1 cellular context compared by ENCODE assay signal in the genomic region with DNA sequence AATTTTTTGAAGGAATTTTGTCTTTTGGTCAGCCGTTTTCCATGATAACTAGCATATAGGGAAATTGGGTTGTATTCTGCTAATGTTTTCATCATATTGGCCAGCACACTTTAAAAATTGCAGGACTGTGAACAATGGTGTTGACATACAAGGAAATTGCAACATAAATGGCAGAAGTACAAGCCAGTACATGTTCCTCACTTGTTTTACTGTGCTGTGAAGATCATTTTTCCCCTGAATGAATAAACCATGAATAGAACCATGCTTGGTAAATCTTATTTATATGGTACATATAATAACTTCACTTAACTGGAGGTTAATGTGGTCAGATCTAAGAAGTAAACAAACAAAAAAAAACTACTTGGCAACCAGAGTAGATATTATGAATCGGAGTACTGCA.
TF ChIP-seq lines count a peak whose summit lies in the region.

No MANE protein-coding gene starts in this region.

TF ChIP-seq in HepG2, 621 proteins besides CTCF, POLR2A, EP300 and RAD21 (continued from another document):
- TF ChIP-seq, protein P1, sequence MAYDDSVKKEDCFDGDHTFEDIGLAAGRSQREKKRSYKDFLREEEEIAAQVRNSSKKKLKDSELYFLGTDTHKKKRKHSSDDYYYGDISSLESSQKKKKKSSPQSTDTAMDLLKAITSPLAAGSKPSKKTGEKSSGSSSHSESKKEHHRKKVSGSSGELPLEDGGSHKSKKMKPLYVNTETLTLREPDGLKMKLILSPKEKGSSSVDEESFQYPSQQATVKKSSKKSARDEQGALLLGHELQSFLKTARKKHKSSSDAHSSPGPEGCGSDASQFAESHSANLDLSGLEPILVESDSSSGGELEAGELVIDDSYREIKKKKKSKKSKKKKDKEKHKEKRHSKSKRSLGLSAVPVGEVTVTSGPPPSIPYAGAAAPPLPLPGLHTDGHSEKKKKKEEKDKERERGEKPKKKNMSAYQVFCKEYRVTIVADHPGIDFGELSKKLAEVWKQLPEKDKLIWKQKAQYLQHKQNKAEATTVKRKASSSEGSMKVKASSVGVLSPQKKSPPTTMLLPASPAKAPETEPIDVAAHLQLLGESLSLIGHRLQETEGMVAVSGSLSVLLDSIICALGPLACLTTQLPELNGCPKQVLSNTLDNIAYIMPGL (CRISPR knock-in tag; IDR thresholded peaks at IDR 0.05; ENCODE audit: borderline replicate concordance in 1 of 2, low read depth in 1 of 2), result no peak
- TF ChIP-seq CENPX (CRISPR knock-in tag; IDR thresholded peaks at IDR 0.05) (no peak), THYN1 (CRISPR knock-in tag; IDR thresholded peaks at IDR 0.05; ENCODE audit: borderline replicate concordance, low read depth) (no peak), ZMAT3 (CRISPR knock-in tag; conservative IDR thresholded peaks at IDR 0.05) (no peak), MEIS2 (CRISPR knock-in tag; IDR thresholded peaks at IDR 0.05) (no peak), KLF11 (CRISPR knock-in tag; IDR thresholded peaks at IDR 0.05) (no peak), ATF2 (CRISPR knock-in tag; IDR thresholded peaks at IDR 0.05) (no peak), FOXA1 (IDR thresholded peaks at IDR 0.05) (no peak), FOXA1 (CRISPR knock-in tag; IDR thresholded peaks at IDR 0.05) (peak; percentile 86), TAF1 (CRISPR knock-in tag; IDR thresholded peaks at IDR 0.05) (no peak), KDM4B (CRISPR knock-in tag; IDR thresholded peaks at IDR 0.05) (no peak), TEAD3 (CRISPR knock-in tag; optimal IDR thresholded peaks at IDR 0.05; ENCODE audit: borderline replicate concordance) (peak; percentile 11), ZNF672 (CRISPR knock-in tag; IDR thresholded peaks at IDR 0.05) (no peak), HMG20A (CRISPR knock-in tag; IDR thresholded peaks at IDR 0.05; ENCODE audit: borderline replicate concordance) (0 out of 2 replicates have a peak, but pooled peaks have one; percentile 30), HIC2 (CRISPR knock-in tag; IDR thresholded peaks at IDR 0.05; ENCODE audit: low read depth) (no peak)
TF ChIP-seq in HepG2: peak in this region for 19.
